9 cellular contexts compared by ENCODE assay signal in genomic region chr21:43811262-43812105, GRCh38. TPM values are rescaled to one million over a fixed set of nuclear protein-coding genes. Genes with fewer than 3 reads are reported as not detected.
DNase-seq lines count a peak whose midpoint lies in the region; ATAC-seq and TF ChIP-seq lines count a peak whose summit lies in the region.
"Had no signal": no experiment of that assay in that cellular context is flagged by ENCODE, and none has a peak within 500 bp of the region (broad histone marks: within the 10 kb centered on the region; RNA-seq: fewer than 3 reads in every experiment).

No MANE protein-coding gene starts in this region.

- peak overlapping the region; percentile 83 to 95 (median 93) for H3K27ac Mint-ChIP-seq in CD14-positive monocyte
- H3K27ac Mint-ChIP-seq in neural progenitor cell = no peak overlapping the region
- H3K27ac Mint-ChIP-seq: activated B cell treated with CpG ODN at 0.5 μM for 24 hours had no signal

- TF ChIP-seq CTCF in CD14-positive monocyte (IDR thresholded peaks at IDR 0.05) = no peak
- TF ChIP-seq CTCF in coronary artery (IDR thresholded peaks at IDR 0.05) = no peak
- TF ChIP-seq CTCF in neural progenitor cell (IDR thresholded peaks at IDR 0.05) = no peak
- no peak for TF ChIP-seq CTCF in brain microvascular endothelial cell (IDR thresholded peaks at IDR 0.05; ENCODE audit: low read depth, low read length, missing control alignments)

- H3K36me3 Mint-ChIP-seq in CD14-positive monocyte (peaks cover 23 to 40% of the 10 kb centered on the region in 2 donors), neural progenitor cell (no peaks in the 10 kb centered on the region)

- peak overlapping the region; percentile 56 for H3K4me2 ChIP-seq in neural progenitor cell

- no peak for ATAC-seq in HG03520 (IDR thresholded peaks at IDR 0.05; ENCODE audit: unreplicated experiment)

- H3K27me3 ChIP-seq in neural progenitor cell = no peaks in the 10 kb centered on the region
- peaks cover 4% of the 10 kb centered on the region for H3K27me3 ChIP-seq in brain microvascular endothelial cell (replicated peaks)

- H3K27ac ChIP-seq in coronary artery (no peak overlapping the region), neural progenitor cell (no peak overlapping the region), brain microvascular endothelial cell (no peak overlapping the region)

- H3K4me1 Mint-ChIP-seq in CD14-positive monocyte (peaks cover 71% of the 10 kb centered on the region), neural progenitor cell (peaks cover 9% of the 10 kb centered on the region)

- H3K79me2 ChIP-seq in neural progenitor cell (ENCODE audit: low read depth) = no peaks in the 10 kb centered on the region

- DNase-seq in CD14-positive monocyte (ENCODE audit: low spot score) (no peak), NCI-H1694 (lab: John Stamatoyannopoulos, UW) (peak; percentile 33), coronary artery (ENCODE audit: low spot score) (no peak), neural progenitor cell (ENCODE audit: low spot score) (no peak), nucleus accumbens (lab: John Stamatoyannopoulos, UW) (no peak), brain microvascular endothelial cell (no peak)
- DNase-seq in stimulated activated CD4-positive, alpha-beta T cell treated with anti-CD3 and anti-CD28 coated beads, Interleukin-2, amount 100 ng/mL, for 48 hours = no peak

- H3F3A ChIP-seq in neural progenitor cell (ENCODE audit: low read depth) = peaks cover 9% of the 10 kb centered on the region

- no peak overlapping the region for H2AFZ ChIP-seq in neural progenitor cell (replicated peaks)

- peaks cover 18% of the 10 kb centered on the region for H3K4me1 ChIP-seq in neural progenitor cell

- peaks cover 0 to 2% (median 0%) of the 10 kb centered on the region in 7 donors for H3K9me3 Mint-ChIP-seq in CD14-positive monocyte
- no peaks in the 10 kb centered on the region for H3K9me3 Mint-ChIP-seq in neural progenitor cell
- H3K9me3 Mint-ChIP-seq: activated B cell treated with CpG ODN at 0.5 μM for 24 hours had no signal

- intact Hi-C loops in CD14-positive monocyte (cut with micrococcal nuclease) = loop anchor here (2.0 to 10.0 kb wide), 5 partner anchors 51 to 126 kb away; no protein-coding TSS in a partner anchor

- H3K9ac ChIP-seq in neural progenitor cell = no peak overlapping the region

- no peaks in the 10 kb centered on the region for H3K9me3 ChIP-seq in neural progenitor cell (ENCODE audit: low read depth)

- H3K27me3 Mint-ChIP-seq in CD14-positive monocyte (ENCODE audit: low read depth in 3 of 3) = peaks cover 0 to 4% (median 0%) of the 10 kb centered on the region in 3 donors
- peaks cover 10% of the 10 kb centered on the region for H3K27me3 Mint-ChIP-seq in neural progenitor cell (ENCODE audit: insufficient read depth, low read depth)

- in situ Hi-C loops in brain microvascular endothelial cell (cut with HindIII; ENCODE audit: low pct_ligation_motif_present, low sequenced_read_pairs) = no loop called here

- H3K4me3 Mint-ChIP-seq in CD14-positive monocyte (peak overlapping the region; percentile 96 to 97), neural progenitor cell (no peak overlapping the region)
- H3K4me3 Mint-ChIP-seq: activated B cell treated with CpG ODN at 0.5 μM for 24 hours had no signal

- H4K20me1 ChIP-seq in neural progenitor cell (ENCODE audit: low read depth) = no peaks in the 10 kb centered on the region

- H3K36me3 ChIP-seq in neural progenitor cell (no peaks in the 10 kb centered on the region), brain microvascular endothelial cell (replicated peaks) (no peaks in the 10 kb centered on the region)

- H3K4me3 ChIP-seq in coronary artery = peak overlapping the region; percentile 52
- no peak overlapping the region for H3K4me3 ChIP-seq in neural progenitor cell
- H3K4me3 ChIP-seq in brain microvascular endothelial cell (ENCODE audit: low read depth, low read length) = no peak overlapping the region

RNA-seq across cellular contexts. Expression of gene RRP1, which starts 22.1 kb away (rescaled TPM):
- 1 to 10 TPM; 2.7 to 4.6 TPM for polyA plus RNA-seq in CD14-positive monocyte
- total RNA-seq in neural progenitor cell (ENCODE audit: low replicate concordance) = 18.4 and 32.5 TPM in 2 replicates

RNA-seq across cellular contexts. Expression of gene CSTB, which starts 35.4 kb away (rescaled TPM):
- 100 to 1,000 TPM; 115 to 120 TPM for polyA plus RNA-seq in CD14-positive monocyte
- total RNA-seq in neural progenitor cell (ENCODE audit: low replicate concordance) = 7.1 and 8.5 TPM in 2 replicates

RNA-seq across cellular contexts. Expression of gene AGPAT3, which starts 53.5 kb away (rescaled TPM):
- polyA plus RNA-seq in CD14-positive monocyte = 10 to 100 TPM; 24.9 to 26.2 TPM
- 7.8 and 8.7 TPM in 2 replicates for total RNA-seq in neural progenitor cell (ENCODE audit: low replicate concordance)
